6 cellular contexts compared by ENCODE assay signal in genomic region chr2:91516669-91517068, GRCh38.
DNase-seq lines count a peak whose midpoint lies in the region; ATAC-seq, FAIRE-seq and TF ChIP-seq lines count a peak whose summit lies in the region.
"Not testable (repeated sequence)": the region's sequence is repeated elsewhere in the genome, so short reads cannot be mapped to it uniquely, and the experiment has no call there.

No MANE protein-coding gene starts in this region.

- H3K27me3 ChIP-seq in lung (ENCODE audit: control insufficient read depth, insufficient read depth); suprapubic skin: not testable (repeated sequence)

- TF ChIP-seq EP300 in suprapubic skin (IDR thresholded peaks at IDR 0.05), result not testable (repeated sequence)

- FAIRE-seq in kidney (lab: Jason Lieb, UNC), result not testable (repeated sequence)

- peaks cover 0 to 24% (median 13%) of the 10 kb centered on the region in 7 donors for H3K9me3 Mint-ChIP-seq in CD14-positive monocyte

- H3K36me3 Mint-ChIP-seq in CD14-positive monocyte, result not testable (repeated sequence)

- not testable (repeated sequence) for H3K27ac ChIP-seq in kidney (ENCODE audit: low read depth in 2 of 2, low read length in 2 of 2); lung (ENCODE audit: low read depth in 1 of 2, low read length in 1 of 2); suprapubic skin

- 89 to 95% methylated on average over 4 to 6 of the region's 6 CpGs for WGBS in lung, 2 donors
- no CpG with 5 or more reads among the region's 6 CpGs for WGBS in suprapubic skin

- H3K4me3 ChIP-seq in kidney (ENCODE audit: low read length in 2 of 2); lung; suprapubic skin: not testable (repeated sequence)

- not testable (repeated sequence) for TF ChIP-seq CTCF in CD14-positive monocyte (IDR thresholded peaks at IDR 0.05); kidney (IDR thresholded peaks at IDR 0.05; ENCODE audit: borderline replicate concordance, extremely low read depth, insufficient read depth); lung (IDR thresholded peaks at IDR 0.05; ENCODE audit: control extremely low read depth, extremely low read depth); suprapubic skin (IDR thresholded peaks at IDR 0.05)

- H3K4me1 Mint-ChIP-seq in CD14-positive monocyte, result not testable (repeated sequence)

- TF ChIP-seq POLR2A in suprapubic skin (IDR thresholded peaks at IDR 0.05), result not testable (repeated sequence)

- not testable (repeated sequence) for ATAC-seq in lung (ENCODE audit: insufficient read depth, low FRiP score); sciatic nerve

- H3K36me3 ChIP-seq in kidney (ENCODE audit: control insufficient read depth in 1 of 2, insufficient read depth in 2 of 2, low read length in 2 of 2); lung (ENCODE audit: control insufficient read depth in 2 of 2, insufficient read depth in 2 of 2, low read length in 2 of 2); suprapubic skin: not testable (repeated sequence)

- not testable (repeated sequence) for H3K4me1 ChIP-seq in kidney (ENCODE audit: control insufficient read depth in 1 of 2, insufficient read depth in 1 of 2, low read depth in 1 of 2, low read length in 2 of 2); lung (ENCODE audit: control insufficient read depth in 2 of 2, insufficient read depth in 2 of 2, low read length in 2 of 2); suprapubic skin

- H3K27ac Mint-ChIP-seq in CD14-positive monocyte, result not testable (repeated sequence)

- not testable (repeated sequence) for H3K4me3 Mint-ChIP-seq in CD14-positive monocyte

- H3K9ac ChIP-seq in kidney (ENCODE audit: low read length in 2 of 2), result not testable (repeated sequence)

- DNase-seq in CD14-positive monocyte (ENCODE audit: low spot score) (peak; percentile 31), cardiac septum (ENCODE audit: low spot score) (peak; percentile 10), kidney (peak; percentile 39), lung (ENCODE audit: low spot score) (peak; percentile 9), sciatic nerve (ENCODE audit: low spot score) (peak; percentile 23), suprapubic skin (ENCODE audit: low spot score in 2 of 2) (peak; percentile 46 to 53)

- not testable (repeated sequence) for H3K27me3 Mint-ChIP-seq in CD14-positive monocyte (ENCODE audit: low read depth in 3 of 3)

- not testable (repeated sequence) for H3K9me3 ChIP-seq in kidney (ENCODE audit: control insufficient read depth in 1 of 2, low read length in 2 of 2); lung (ENCODE audit: control insufficient read depth in 2 of 2, insufficient read depth in 1 of 2, low read length in 1 of 2); suprapubic skin

- intact Hi-C loops in CD14-positive monocyte (cut with micrococcal nuclease); cardiac septum (cut with DNase I); kidney (cut with DNase I); sciatic nerve (cut with DNase I): not testable (repeated sequence)
